In genomic region chr11:90204832-90205646, GRCh38 we compare ENCODE assay signal across 8 cellular contexts. TPM values are rescaled to one million over a fixed set of nuclear protein-coding genes. Genes with fewer than 3 reads are reported as not detected.
DNase-seq lines count a peak whose midpoint lies in the region; ATAC-seq and TF ChIP-seq lines count a peak whose summit lies in the region.

No MANE protein-coding gene starts in this region.

- ATAC-seq in GM19452 (IDR thresholded peaks at IDR 0.05; ENCODE audit: unreplicated experiment) (peak; percentile 80), HG03460 (IDR thresholded peaks at IDR 0.05; ENCODE audit: unreplicated experiment) (peak; percentile 73), lung (ENCODE audit: insufficient read depth, low FRiP score) (no peak)

- H3K9me3 ChIP-seq in breast epithelium (no peaks in the 10 kb centered on the region), lung (ENCODE audit: control insufficient read depth in 2 of 2, insufficient read depth in 1 of 2, low read length in 1 of 2) (no peaks in the 10 kb centered on the region)

- H3K27ac ChIP-seq in breast epithelium = no peak overlapping the region
- H3K27ac ChIP-seq in lung (ENCODE audit: low read depth in 1 of 2, low read length in 1 of 2) = no peak overlapping the region

- WGBS in lung, 2 donors = 22 to 30% methylated on average over 3 of the region's 3 CpGs

- intact Hi-C loops in breast epithelium (cut with DNase I; ENCODE audit: low total_unique reads) = no loop called here

- H3K36me3 ChIP-seq in breast epithelium (no peaks in the 10 kb centered on the region), lung (ENCODE audit: control insufficient read depth in 2 of 2, insufficient read depth in 2 of 2, low read length in 2 of 2) (peaks cover 6 to 10% of the 10 kb centered on the region in 2 donors)

- H3K4me3 ChIP-seq in breast epithelium (no peak overlapping the region), lung (no peak overlapping the region)

- peak; percentile 71 for DNase-seq in NCI-H510A treated with DMSO at 0.1 percent for 48 hours (lab: John Stamatoyannopoulos, UW)
- DNase-seq in NCI-H510A (lab: John Stamatoyannopoulos, UW) = no peak
- peak; percentile 12 for DNase-seq in NCI-H82 treated with DMSO at 0.1 percent for 48 hours (lab: John Stamatoyannopoulos, UW; ENCODE audit: unreplicated experiment)
- DNase-seq in breast epithelium (ENCODE audit: low spot score in 2 of 2) = no peak
- DNase-seq in lung (ENCODE audit: low spot score) = no peak
- DNase-seq in T-helper 9 cell = no peak

- TF ChIP-seq CTCF in breast epithelium (IDR thresholded peaks at IDR 0.05) (peak; percentile 59 to 77 (median 64)), lung (IDR thresholded peaks at IDR 0.05; ENCODE audit: control extremely low read depth, extremely low read depth) (peak; percentile 62)

- H3K4me1 ChIP-seq in breast epithelium (no peaks in the 10 kb centered on the region), lung (ENCODE audit: control insufficient read depth in 2 of 2, insufficient read depth in 2 of 2, low read length in 2 of 2) (peaks cover 0 to 2% of the 10 kb centered on the region in 2 donors)

- no peaks in the 10 kb centered on the region for H3K27me3 ChIP-seq in breast epithelium
- no peaks in the 10 kb centered on the region for H3K27me3 ChIP-seq in lung (ENCODE audit: control insufficient read depth, insufficient read depth)

- no peak for TF ChIP-seq POLR2A in breast epithelium (IDR thresholded peaks at IDR 0.05)

RNA-seq across cellular contexts. Expression of gene CHORDC1, which starts 17.8 kb away (rescaled TPM):
- total RNA-seq in breast epithelium = 10 to 100 TPM; 39.5 to 79.5 (median 65.2) TPM
- 10 to 100 TPM; 23.3 to 80.4 TPM for total RNA-seq in lung
- 10 to 100 TPM; 20.4 to 22.0 TPM for polyA plus RNA-seq in lung

Comparison
In these comparisons a context has a peak if more than half of its experiments do, and no peak if none do; other contexts are left out.
1. DNase-seq: peak in NCI-H510A treated with DMSO at 0.1 percent for 48 hours (single experiment) and NCI-H82 treated with DMSO at 0.1 percent for 48 hours (single experiment); none in NCI-H510A (single experiment), breast epithelium (0 of 2), lung (single experiment) and T-helper 9 cell (single experiment).